Comparison of ENCODE assay signal across 8 cellular contexts in the genomic region with DNA sequence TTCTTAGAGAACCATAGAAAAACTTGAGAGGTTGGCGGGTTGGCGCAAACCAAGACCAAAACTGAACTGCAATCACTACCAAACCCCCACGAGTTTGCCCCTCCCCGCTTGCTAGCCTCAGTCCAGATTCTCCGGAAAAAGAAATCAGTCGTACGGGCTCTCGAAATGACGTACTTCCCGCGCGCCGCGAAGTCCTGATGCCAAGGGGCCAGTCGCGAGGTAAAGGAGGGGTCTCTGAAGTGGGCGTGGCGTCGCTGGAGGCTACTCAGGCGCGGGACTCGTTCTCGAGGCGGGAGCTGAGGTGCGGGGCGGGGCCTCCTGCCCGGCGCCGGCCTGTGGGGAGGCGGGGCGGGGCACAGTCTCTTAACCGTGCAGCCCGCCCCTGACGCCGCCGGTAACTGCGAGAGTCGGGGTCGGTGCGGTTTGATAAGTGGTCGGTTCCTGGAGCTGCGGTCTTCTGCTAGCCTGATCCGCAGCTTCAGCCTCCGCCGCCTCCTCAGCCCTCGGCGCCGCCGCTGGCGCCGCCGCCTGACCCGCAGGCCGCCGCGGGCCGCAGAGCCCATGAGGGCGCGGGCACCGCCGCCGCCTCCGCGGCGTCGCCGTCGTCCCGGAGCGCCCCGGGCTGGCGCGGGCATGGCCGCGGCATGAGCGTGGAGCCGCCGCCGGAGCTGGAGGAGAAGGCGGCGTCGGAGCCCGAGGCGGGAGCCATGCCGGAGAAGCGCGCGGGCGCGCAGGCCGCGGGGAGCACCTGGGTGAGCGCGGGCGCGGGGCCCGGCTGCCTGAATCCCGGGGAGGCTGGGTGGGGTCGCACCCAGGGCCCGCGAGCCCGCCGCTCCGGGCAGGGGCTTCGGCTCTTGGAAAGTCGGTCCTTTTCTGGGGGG. TPM values are rescaled to one million over a fixed set of nuclear protein-coding genes. Genes with fewer than 3 reads are reported as not detected.
DNase-seq lines count a peak whose midpoint lies in the region; ATAC-seq, FAIRE-seq and TF ChIP-seq lines count a peak whose summit lies in the region.
"Not testable (repeated sequence)": the region's sequence is repeated elsewhere in the genome, so short reads cannot be mapped to it uniquely, and the experiment has no call there.

No MANE protein-coding gene starts in this region.

- TF ChIP-seq CTCF in BJ (IDR thresholded peaks at IDR 0.05; ENCODE audit: insufficient read depth, low read depth, low read length); kidney (IDR thresholded peaks at IDR 0.05; ENCODE audit: borderline replicate concordance, extremely low read depth, insufficient read depth): not testable (repeated sequence)

- POLR2A ChIA-PET in BJ (lab: Charles Lee), result not testable (repeated sequence)

- peak; percentile 92 for ATAC-seq in HG03439 (IDR thresholded peaks at IDR 0.05; ENCODE audit: unreplicated experiment)

- DNase-seq in BJ (ENCODE audit: low read depth) (peak; percentile 39), GM19239 (ENCODE audit: insufficient read length, low spot score) (peak; percentile 53), NCI-H460 (ENCODE audit: extremely low read depth, low read depth) (peak; percentile 84), cerebellum (ENCODE audit: low spot score) (peak; percentile 88), kidney (peak; percentile 97)
- peak; percentile 89 for DNase-seq in activated CD4-positive, CD25-positive, alpha-beta regulatory T cell treated with anti-CD3 and anti-CD28 coated beads, Interleukin-2, amount 50 U/mL, for 72 hours
- peak; percentile 93 for DNase-seq in stimulated activated CD4-positive, alpha-beta T cell treated with anti-CD3 and anti-CD28 coated beads, Interleukin-15, amount 100 ng/mL, for 24 hours

- peak overlapping the region in 1 of 2 donors; percentile 51 for H3K27ac ChIP-seq in kidney (ENCODE audit: low read depth in 2 of 2, low read length in 2 of 2)

- FAIRE-seq in GM19239 (lab: Jason Lieb, UNC) (peak; percentile 99), kidney (lab: Jason Lieb, UNC) (peak; percentile 90)

- H3K27me3 ChIP-seq in BJ (ENCODE audit: control insufficient read depth, insufficient read depth, low read length), result not testable (repeated sequence)

- H3K9ac ChIP-seq in kidney (ENCODE audit: low read length in 2 of 2), result not testable (repeated sequence)

- H3K36me3 ChIP-seq in BJ (ENCODE audit: control insufficient read depth, insufficient read depth, low read length); kidney (ENCODE audit: control insufficient read depth in 1 of 2, insufficient read depth in 2 of 2, low read length in 2 of 2): not testable (repeated sequence)

- H3K4me1 ChIP-seq in kidney (ENCODE audit: control insufficient read depth in 1 of 2, insufficient read depth in 1 of 2, low read depth in 1 of 2, low read length in 2 of 2), result not testable (repeated sequence)

- not testable (repeated sequence) for H3K9me3 ChIP-seq in kidney (ENCODE audit: control insufficient read depth in 1 of 2, low read length in 2 of 2)

- H3K4me3 ChIP-seq in BJ (ENCODE audit: low read depth, low read length), result peak overlapping the region; percentile 55
- peak overlapping the region; percentile 55 to 72 for H3K4me3 ChIP-seq in kidney (ENCODE audit: low read length in 2 of 2)

- CTCF ChIA-PET in BJ (lab: Yijun Ruan, JAX), result not testable (repeated sequence)

- intact Hi-C loops in kidney (cut with DNase I), result not testable (repeated sequence)

RNA-seq across cellular contexts. Expression of a gene that starts 46.0 kb away (rescaled TPM):
- polyA plus RNA-seq in BJ (2011; rRNA removed), result not detected in 2 replicates
- polyA minus RNA-seq in BJ (2011; rRNA and poly(A)+ RNA removed), result not detected in 2 replicates
- total RNA-seq in NCI-H460 (2014; rRNA removed; shearing (Covaris generic)), result not detected in 2 replicates
- polyA plus RNA-seq in NCI-H460 (2014; cell fraction: nucleus; rRNA removed), result not detected in 2 replicates
- total RNA-seq in cerebellum, result not detected
- total RNA-seq in kidney, result not detected
- not detected for polyA plus RNA-seq in kidney (ENCODE audit: insufficient read depth, low read depth, low replicate concordance)

Comparison
In these comparisons a context has a peak if more than half of its experiments do, and no peak if none do; other contexts are left out.
1. DNase-seq: peak in every context shown above with its lines; median percentile 97 in kidney; 93 in stimulated activated CD4-positive, alpha-beta T cell treated with anti-CD3 and anti-CD28 coated beads, Interleukin-15, amount 100 ng/mL, for 24 hours; 89 in activated CD4-positive, CD25-positive, alpha-beta regulatory T cell treated with anti-CD3 and anti-CD28 coated beads, Interleukin-2, amount 50 U/mL, for 72 hours; 88 in cerebellum; 84 in NCI-H460; 53 in GM19239; 39 in BJ.